Comparison of ENCODE assay signal across 1 cellular context in genomic region chr2:227643990-227644551, GRCh38.
TF ChIP-seq lines count a peak whose summit lies in the region.

No MANE protein-coding gene starts in this region.

TF ChIP-seq in HepG2, 621 proteins besides CTCF, POLR2A, EP300 and RAD21 (continued from another document and continues in another):
- TF ChIP-seq MEIS2 (CRISPR knock-in tag; IDR thresholded peaks at IDR 0.05) (no peak), ZNF776 (CRISPR knock-in tag; IDR thresholded peaks at IDR 0.05) (no peak), THAP9 (CRISPR knock-in tag; IDR thresholded peaks at IDR 0.05; ENCODE audit: borderline replicate concordance) (no peak), CENPT (CRISPR knock-in tag; IDR thresholded peaks at IDR 0.05; ENCODE audit: low read depth) (no peak), MAX (IDR thresholded peaks at IDR 0.05) (peak; percentile 41; the same call in 1 of the 2 replicates), KDM6A (CRISPR knock-in tag; IDR thresholded peaks at IDR 0.05; ENCODE audit: low read depth) (peak; percentile 64; the same call in 1 of the 2 replicates), ONECUT2 (CRISPR knock-in tag; IDR thresholded peaks at IDR 0.05) (no peak), RARA (CRISPR knock-in tag; IDR thresholded peaks at IDR 0.05) (peak; percentile 81), HDAC6 (IDR thresholded peaks at IDR 0.05; ENCODE audit: low read depth, low read length) (no peak), ZBTB37 (CRISPR knock-in tag; IDR thresholded peaks at IDR 0.05) (no peak), SNAI1 (CRISPR knock-in tag; IDR thresholded peaks at IDR 0.05; ENCODE audit: borderline replicate concordance) (no peak), BRF2 (CRISPR knock-in tag; IDR thresholded peaks at IDR 0.05) (peak; percentile 78; the same call in 1 of the 2 replicates), ZNF337 (CRISPR knock-in tag; IDR thresholded peaks at IDR 0.05; ENCODE audit: borderline replicate concordance, low read depth) (0 out of 2 replicates have a peak, but pooled peaks have one; percentile 9), KMT2B (CRISPR knock-in tag; IDR thresholded peaks at IDR 0.05) (no peak), ZFY (CRISPR knock-in tag; IDR thresholded peaks at IDR 0.05) (no peak), BRD4 (CRISPR knock-in tag; IDR thresholded peaks at IDR 0.05) (no peak), KAT2B (IDR thresholded peaks at IDR 0.05; ENCODE audit: borderline replicate concordance, low read depth, low read length) (no peak), PAXIP1 (CRISPR knock-in tag; conservative IDR thresholded peaks at IDR 0.05) (peak; percentile 94), ZNF768 (CRISPR knock-in tag; IDR thresholded peaks at IDR 0.05) (peak; percentile 22; the same call in 1 of the 2 replicates), ZFAT (CRISPR knock-in tag; conservative IDR thresholded peaks at IDR 0.05) (no peak), ZNF784 (CRISPR knock-in tag; IDR thresholded peaks at IDR 0.05; ENCODE audit: borderline replicate concordance) (no peak), SOX13 (IDR thresholded peaks at IDR 0.05) (peak; percentile 100), SOX13 (CRISPR knock-in tag; conservative IDR thresholded peaks at IDR 0.05 in 1 of 2, IDR thresholded peaks at IDR 0.05 in 1 of 2) (peak in 1 of 2 experiments; percentile 100; a peak in 2 of 4 replicates), PAX8 (CRISPR knock-in tag; IDR thresholded peaks at IDR 0.05; ENCODE audit: borderline replicate concordance) (no peak), CREB1 (IDR thresholded peaks at IDR 0.05) (no peak), CREB1 (CRISPR knock-in tag; IDR thresholded peaks at IDR 0.05) (peak; percentile 65; the same call in 1 of the 2 replicates), ZSCAN5A (CRISPR knock-in tag; IDR thresholded peaks at IDR 0.05; ENCODE audit: borderline replicate concordance) (peak; percentile 75; the same call in 1 of the 2 replicates), PCBP2 (optimal IDR thresholded peaks at IDR 0.05; ENCODE audit: low read depth, low read length, poor library complexity, severe bottlenecking) (no peak), SALL2 (CRISPR knock-in tag; IDR thresholded peaks at IDR 0.05) (no peak), TIGD3 (CRISPR knock-in tag; IDR thresholded peaks at IDR 0.05; ENCODE audit: borderline replicate concordance) (no peak), NR2F1 (CRISPR knock-in tag; IDR thresholded peaks at IDR 0.05) (peak in 1 of 2 experiments; percentile 69; a peak in 2 of 4 replicates), NFIB (CRISPR knock-in tag; IDR thresholded peaks at IDR 0.05; ENCODE audit: borderline replicate concordance) (no peak), GPBP1L1 (CRISPR knock-in tag; IDR thresholded peaks at IDR 0.05) (no peak), ZFP36 (IDR thresholded peaks at IDR 0.05; ENCODE audit: borderline replicate concordance, low read depth, low read length, partially characterized antibody) (no peak), MBD4 (IDR thresholded peaks at IDR 0.05; ENCODE audit: borderline replicate concordance, low read length) (no peak), U2AF2 (IDR thresholded peaks at IDR 0.05; ENCODE audit: low read depth, low read length) (no peak), HIC2 (CRISPR knock-in tag; IDR thresholded peaks at IDR 0.05; ENCODE audit: low read depth) (peak; percentile 57; the same call in 1 of the 2 replicates), NCOA1 (CRISPR knock-in tag; IDR thresholded peaks at IDR 0.05) (0 out of 2 replicates have a peak, but pooled peaks have one; percentile 65), UBTF (CRISPR knock-in tag; IDR thresholded peaks at IDR 0.05) (no peak), ZNF232 (CRISPR knock-in tag; IDR thresholded peaks at IDR 0.05; ENCODE audit: borderline replicate concordance) (no peak), ZNF446 (CRISPR knock-in tag; IDR thresholded peaks at IDR 0.05) (no peak), NFKB2 (CRISPR knock-in tag; IDR thresholded peaks at IDR 0.05; ENCODE audit: borderline replicate concordance) (no peak), MAF1 (CRISPR knock-in tag; IDR thresholded peaks at IDR 0.05; ENCODE audit: borderline replicate concordance) (no peak)
